In the genomic region with DNA sequence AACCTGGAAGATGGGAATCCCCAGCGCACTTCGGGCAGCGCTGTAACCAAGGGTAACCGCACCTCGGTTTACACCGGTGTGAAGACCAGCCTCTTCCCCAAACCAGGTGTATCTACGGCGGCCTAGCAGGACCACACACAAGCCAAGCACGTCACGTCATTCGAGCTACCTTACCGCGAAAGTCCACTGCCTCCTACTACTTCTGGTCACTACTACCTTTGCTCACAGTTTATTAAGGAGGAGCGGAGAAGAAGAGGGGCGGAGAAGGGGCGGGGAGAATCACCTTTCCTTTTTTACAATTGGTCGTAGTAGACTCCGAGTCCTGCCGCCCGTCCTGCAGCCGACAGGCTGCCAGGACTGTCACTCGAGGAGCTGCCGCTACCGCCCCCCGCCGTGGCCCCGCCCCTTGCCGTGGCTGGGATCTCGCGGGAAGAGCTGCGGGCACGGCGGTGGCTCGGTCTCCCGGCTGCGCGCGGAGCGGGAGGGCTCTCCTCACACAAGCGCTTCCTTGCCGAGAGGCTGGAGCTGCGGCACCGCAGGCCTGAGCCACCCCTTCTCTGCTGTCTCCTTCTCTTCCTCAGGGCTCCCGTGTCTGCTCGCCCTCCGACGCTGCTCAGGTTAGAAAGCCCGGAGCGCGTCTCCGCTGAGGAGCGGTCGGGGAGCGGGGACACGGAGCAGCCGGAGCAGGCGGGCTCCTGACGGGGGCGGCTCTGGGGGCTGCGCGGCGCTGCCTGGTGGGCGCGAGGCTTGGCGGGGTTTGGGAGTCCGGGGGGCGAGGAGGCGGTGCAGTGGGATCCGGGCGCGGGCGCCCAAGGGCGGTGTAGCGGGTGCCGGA, we compare ENCODE assay signal across 8 cellular contexts. TPM values are rescaled to one million over a fixed set of nuclear protein-coding genes. Genes with fewer than 3 reads are reported as not detected.
A peak's percentile ranks its signal among the peaks of the same experiment; 100 is the strongest.
DNase-seq lines count a peak whose midpoint lies in the region; ATAC-seq, FAIRE-seq and TF ChIP-seq lines count a peak whose summit lies in the region.

Gene GLCE, plus strand, starts transcription at position 495 of the 835 bp plus-strand sequence. CDS start 95,172 bp downstream, outside the sequence.

- no peaks in the 10 kb centered on the region for H4K20me1 ChIP-seq in keratinocyte (ENCODE audit: control insufficient read depth, extremely low read depth, insufficient read depth, low read length)

- DNase-seq in AG20443 (ENCODE audit: low spot score), result peak; percentile 100
- DNase-seq in NCI-H460 (ENCODE audit: extremely low read depth, low read depth), result peak; percentile 93
- peak; percentile 88 for DNase-seq in activated CD4-positive, alpha-beta T cell treated with anti-CD3 and anti-CD28 coated beads for 1 hour
- peak; percentile 97 for DNase-seq in chondrocyte (ENCODE audit: low spot score)
- DNase-seq in keratinocyte (ENCODE audit: low read depth, low spot score), result peak; percentile 92
- peak; percentile 84 to 93 (median 87) for DNase-seq in stimulated activated CD4-positive, alpha-beta T cell treated with anti-CD3 and anti-CD28 coated beads, Interleukin-12 subunit alpha, Interleukin-12 subunit beta, amount 100 ng/mL, for 48 hours (ENCODE audit: low read depth in 2 of 3, low spot score in 1 of 3)

- H2AFZ ChIP-seq in keratinocyte (ENCODE audit: control insufficient read depth, low read length), result peak within 1 kb of the TSS; percentile 96

- H3K27me3 Mint-ChIP-seq in chondrocyte (ENCODE audit: low read depth), result no peaks in the 10 kb centered on the region

- peak within 1 kb of the TSS; percentile 81 to 90 (median 86) for H3K4me3 ChIP-seq in keratinocyte (ENCODE audit: control insufficient read depth in 2 of 3, extremely low read depth in 1 of 3, insufficient read depth in 2 of 3, low read depth in 1 of 3, low read length in 3 of 3)

- peaks cover 15% of the 10 kb centered on the region for H3K4me1 Mint-ChIP-seq in chondrocyte (ENCODE audit: low read depth)

- peak within 1 kb of the TSS; percentile 97 for H3K4me3 Mint-ChIP-seq in chondrocyte (ENCODE audit: unreplicated experiment)

- peaks cover 7% of the 10 kb centered on the region for H3K79me2 ChIP-seq in keratinocyte (ENCODE audit: control insufficient read depth, insufficient read depth, low read length)

- peaks cover 22% of the 10 kb centered on the region for H3K4me1 ChIP-seq in keratinocyte (ENCODE audit: control insufficient read depth, extremely low read depth, insufficient read depth, low read length)

- TF ChIP-seq CTCF in chondrocyte (IDR thresholded peaks at IDR 0.05), result no peak
- TF ChIP-seq CTCF in keratinocyte (optimal IDR thresholded peaks at IDR 0.05 in 1 of 3, IDR thresholded peaks at IDR 0.05 in 1 of 3, conservative IDR thresholded peaks at IDR 0.05 in 1 of 3; ENCODE audit: extremely low read depth in 1 of 3, insufficient read depth in 2 of 3, low read length in 3 of 3), result no peak

- no peaks in the 10 kb centered on the region for H3K27me3 ChIP-seq in keratinocyte (ENCODE audit: control insufficient read depth, extremely low read depth, insufficient read depth, low read length)

- peak; percentile 77 for ATAC-seq in HG03378 (IDR thresholded peaks at IDR 0.05; ENCODE audit: unreplicated experiment)

- no peaks in the 10 kb centered on the region for H3K36me3 ChIP-seq in keratinocyte (ENCODE audit: control insufficient read depth in 2 of 2, extremely low read depth in 1 of 2, insufficient read depth in 2 of 2, low read length in 2 of 2)

- dilution Hi-C loops in keratinocyte (cut with MboI; ENCODE audit: extremely low pct_ligation_motif_present, low sequenced_read_pairs), result no loop called here

- no peaks in the 10 kb centered on the region for H3K9me3 ChIP-seq in keratinocyte (ENCODE audit: control insufficient read depth, low read depth, low read length)

- peak; percentile 87 for TF ChIP-seq POLR2A in GM19099 (IDR thresholded peaks at IDR 0.05; ENCODE audit: extremely low read depth, insufficient read length, low read depth)

- no peaks in the 10 kb centered on the region for H3K9me3 Mint-ChIP-seq in chondrocyte (ENCODE audit: low read depth)

- H3K9ac ChIP-seq in keratinocyte (ENCODE audit: control insufficient read depth, extremely low read depth, insufficient read depth, low read length), result peak within 1 kb of the TSS; percentile 86

- peak within 1 kb of the TSS; percentile 85 for H3K27ac Mint-ChIP-seq in chondrocyte (ENCODE audit: unreplicated experiment)

- H3K9me1 ChIP-seq in keratinocyte (ENCODE audit: control insufficient read depth, extremely low read depth, insufficient read depth, low read length), result no peaks in the 10 kb centered on the region

- H3K27ac ChIP-seq in keratinocyte (ENCODE audit: control insufficient read depth, insufficient read depth, low read length), result peak within 1 kb of the TSS; percentile 83

- peak; percentile 73 for FAIRE-seq in keratinocyte (lab: Jason Lieb, UNC)

- no peaks in the 10 kb centered on the region for H3K36me3 Mint-ChIP-seq in chondrocyte (ENCODE audit: low read depth)

- H3K4me2 ChIP-seq in keratinocyte (ENCODE audit: control insufficient read depth, extremely low read depth, insufficient read depth, low read depth, low read length), result peak within 1 kb of the TSS; percentile 95

RNA-seq across cellular contexts. Expression of gene GLCE, which starts in this region (rescaled TPM):
- total RNA-seq in NCI-H460 (2014; rRNA removed; shearing (Covaris generic)), result 95.2 and 115 TPM in 2 replicates
- 80.7 and 100 TPM in 2 replicates for polyA plus RNA-seq in NCI-H460 (2014; cell fraction: nucleus; rRNA removed)
- 9.9 to 19.0 TPM (median 11.4 TPM) in 3 replicates for total RNA-seq in chondrocyte
- 11.7 to 16.3 TPM (median 13.0 TPM) in 3 replicates for polyA plus RNA-seq in keratinocyte
- polyA plus RNA-seq in keratinocyte (2011; ENCODE audit: low read depth), result 2.4 TPM
- 5.1 and 8.5 TPM in 2 replicates for polyA plus RNA-seq in keratinocyte (2011; cell fraction: cytosol; rRNA removed)
- polyA plus RNA-seq in keratinocyte (2011; cell fraction: nucleus; rRNA removed), result 16.5 and 19.6 TPM in 2 replicates
- polyA plus RNA-seq in keratinocyte (2012; ENCODE audit: low replicate concordance), result 5.1 and 10.8 TPM in 2 replicates
- 4.2 to 15.5 TPM (median 13.3 TPM) in 3 replicates for polyA minus RNA-seq in keratinocyte
- polyA minus RNA-seq in keratinocyte (2011; cell fraction: cytosol; rRNA and poly(A)+ RNA removed), result 10.7 TPM
- 15.3 and 25.8 TPM in 2 replicates for polyA minus RNA-seq in keratinocyte (2011; cell fraction: nucleus; rRNA and poly(A)+ RNA removed)

Comparison
In these comparisons a context has a peak if more than half of its experiments do, and no peak if none do; other contexts are left out.
1. Peak in every context shown above with its lines: DNase-seq, ATAC-seq, H3K4me3 ChIP-seq and H3K27ac ChIP-seq.